In genomic region chr10:133261726-133262325, GRCh38 we compare ENCODE assay signal across 8 cellular contexts. TPM values are rescaled to one million over a fixed set of nuclear protein-coding genes. Genes with fewer than 3 reads are reported as not detected.
A peak's percentile ranks its signal among the peaks of the same experiment; 100 is the strongest.
DNase-seq lines count a peak whose midpoint lies in the region; ATAC-seq and TF ChIP-seq lines count a peak whose summit lies in the region.

No MANE protein-coding gene starts in this region.

- H2AFZ ChIP-seq in OCI-LY1 (ENCODE audit: low read length) = no peak overlapping the region

- H3K9me3 ChIP-seq in BLaER1 (no peaks in the 10 kb centered on the region), OCI-LY1 (ENCODE audit: low read length) (no peaks in the 10 kb centered on the region)

- peak overlapping the region; percentile 98 for H3K4me2 ChIP-seq in BLaER1
- peak overlapping the region; percentile 97 for H3K4me2 ChIP-seq in OCI-LY1 (ENCODE audit: low read length)

- H3K9ac ChIP-seq in BLaER1 (peak overlapping the region; percentile 79), OCI-LY1 (ENCODE audit: low read length) (peak overlapping the region; percentile 84)

- H3K9me2 ChIP-seq in OCI-LY1 (ENCODE audit: low read depth, low read length) = no peaks in the 10 kb centered on the region

- no peaks in the 10 kb centered on the region for H3K79me2 ChIP-seq in OCI-LY1 (ENCODE audit: insufficient read depth, low read length)

- peaks cover 14% of the 10 kb centered on the region for H3K27me3 ChIP-seq in BLaER1
- peaks cover 12% of the 10 kb centered on the region for H3K27me3 ChIP-seq in OCI-LY1 (ENCODE audit: insufficient read depth, low read length)

- H3K27ac ChIP-seq in BLaER1 (peak overlapping the region; percentile 85), OCI-LY1 (ENCODE audit: low read depth, low read length, poor library complexity, severe bottlenecking) (no peak overlapping the region), epithelial cell of prostate (peak overlapping the region; percentile 74)

- no peak for TF ChIP-seq CTCF in OCI-LY1 (IDR thresholded peaks at IDR 0.05; ENCODE audit: low read length)

- peak; percentile 62 for TF ChIP-seq POLR2A in GM19193 (IDR thresholded peaks at IDR 0.05; ENCODE audit: extremely low read depth, insufficient read depth, insufficient read length)

- H3F3A ChIP-seq in OCI-LY1 (ENCODE audit: insufficient read depth, low read length) = no peaks in the 10 kb centered on the region

- peak; percentile 75 for ATAC-seq in HG03280 (IDR thresholded peaks at IDR 0.05; ENCODE audit: unreplicated experiment)

- no peaks in the 10 kb centered on the region for H3K36me3 ChIP-seq in BLaER1
- H3K36me3 ChIP-seq in OCI-LY1 (ENCODE audit: insufficient read depth, low read length) = no peaks in the 10 kb centered on the region

- H3K4me1 ChIP-seq in BLaER1 = peaks cover 69% of the 10 kb centered on the region
- peaks cover 9% of the 10 kb centered on the region for H3K4me1 ChIP-seq in OCI-LY1 (ENCODE audit: insufficient read depth, low read length, severe bottlenecking)

- DNase-seq in activated T-cell treated with anti-CD3 and anti-CD28 coated beads for 4 hours = peak; percentile 69
- DNase-seq in epithelial cell of prostate (ENCODE audit: low read depth, low spot score) = no peak
- DNase-seq in mucosa of gallbladder (ENCODE audit: low spot score) = peak; percentile 90
- DNase-seq in stimulated activated CD8-positive, alpha-beta memory T cell treated with anti-CD3 and anti-CD28 coated beads, Interleukin-4, amount 100 ng/mL, for 48 hours = peak; percentile 87

- H4K20me1 ChIP-seq in BLaER1 (peaks cover 31% of the 10 kb centered on the region), OCI-LY1 (ENCODE audit: insufficient read depth, low read length) (no peaks in the 10 kb centered on the region)

- H3K4me3 ChIP-seq in BLaER1 = peak overlapping the region; percentile 70
- peak overlapping the region; percentile 81 for H3K4me3 ChIP-seq in OCI-LY1 (ENCODE audit: low read depth, low read length, poor library complexity, severe bottlenecking)

RNA-seq across cellular contexts. Expression of gene ADAM8, which starts 14.8 kb away (rescaled TPM):
- 12.7 TPM for total RNA-seq in mucosa of gallbladder

RNA-seq across cellular contexts. Expression of gene VENTX, which starts 24.2 kb away (rescaled TPM):
- total RNA-seq in mucosa of gallbladder = 2.7 TPM

RNA-seq across cellular contexts. Expression of gene UTF1, which starts 31.8 kb away (rescaled TPM):
- total RNA-seq in mucosa of gallbladder = not detected

RNA-seq across cellular contexts. Expression of gene TUBGCP2, which starts 46.8 kb away (rescaled TPM):
- total RNA-seq in mucosa of gallbladder = 56.9 TPM

RNA-seq across cellular contexts. Expression of gene ZNF511, which starts 46.9 kb away (rescaled TPM):
- 35.9 TPM for total RNA-seq in mucosa of gallbladder
